1 cellular context compared by ENCODE assay signal in the genomic region with DNA sequence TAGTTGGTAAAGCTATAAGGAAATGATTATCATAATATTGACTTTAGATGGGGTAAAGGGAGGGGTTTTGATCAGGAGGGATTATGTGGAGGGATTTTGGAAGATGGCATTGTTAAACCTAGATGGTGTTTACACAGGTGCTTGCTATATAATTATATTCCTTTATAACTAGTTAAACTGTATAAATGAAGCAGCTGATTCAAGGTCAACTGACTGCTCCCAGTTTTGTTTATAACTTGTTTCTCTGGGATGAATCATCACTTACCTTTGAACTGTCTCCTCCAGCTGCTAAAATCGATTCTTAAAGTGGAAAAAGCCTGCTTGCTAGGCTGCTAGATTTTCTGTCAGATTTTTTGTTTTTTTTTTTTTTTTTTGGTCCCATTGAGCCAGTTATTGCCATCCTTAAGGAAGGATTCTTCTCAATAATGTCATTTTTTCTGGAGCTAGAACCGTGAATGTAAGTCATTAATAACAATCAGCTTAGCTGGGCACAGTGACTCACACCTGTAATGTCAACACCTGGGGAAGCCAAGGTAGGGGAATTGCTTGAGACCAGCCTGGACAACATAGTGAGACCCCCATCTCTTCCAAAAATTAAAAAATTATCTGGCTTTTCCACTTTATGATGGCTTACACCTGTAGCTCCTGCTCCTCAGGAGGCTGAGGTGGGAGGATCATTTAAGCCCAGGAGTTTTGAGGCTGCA.
TF ChIP-seq lines count a peak whose summit lies in the region.

No MANE protein-coding gene starts in this region.

TF ChIP-seq in HepG2, 621 proteins besides CTCF, POLR2A, EP300 and RAD21 (continued from another document and continues in another):
- TF ChIP-seq PRDM4 (CRISPR knock-in tag; IDR thresholded peaks at IDR 0.05; ENCODE audit: borderline replicate concordance) (no peak), PPARG (CRISPR knock-in tag; conservative IDR thresholded peaks at IDR 0.05) (peak; percentile 55; the same call in 1 of the 2 replicates), ZNF724P (CRISPR knock-in tag; IDR thresholded peaks at IDR 0.05; ENCODE audit: borderline replicate concordance) (no peak), AGO2 (optimal IDR thresholded peaks at IDR 0.05; ENCODE audit: low read depth, low read length) (no peak), SSRP1 (CRISPR knock-in tag; IDR thresholded peaks at IDR 0.05) (no peak), ZFP62 (CRISPR knock-in tag; IDR thresholded peaks at IDR 0.05) (no peak), MED8 (CRISPR knock-in tag; IDR thresholded peaks at IDR 0.05; ENCODE audit: insufficient replicate concordance) (no peak), FOXP4 (CRISPR knock-in tag; IDR thresholded peaks at IDR 0.05) (peak; percentile 84), SKI (IDR thresholded peaks at IDR 0.05; ENCODE audit: partially characterized antibody) (no peak), ZBTB14 (CRISPR knock-in tag; IDR thresholded peaks at IDR 0.05) (no peak), ZNF331 (CRISPR knock-in tag; IDR thresholded peaks at IDR 0.05) (peak; percentile 31; the same call in 1 of the 2 replicates), ZNF792 (CRISPR knock-in tag; IDR thresholded peaks at IDR 0.05) (no peak), ATF7 (IDR thresholded peaks at IDR 0.05) (no peak), ATF7 (CRISPR knock-in tag; IDR thresholded peaks at IDR 0.05) (no peak), TCF7L2 (IDR thresholded peaks at IDR 0.05; ENCODE audit: low read depth, low read length) (no peak), CREB1 (IDR thresholded peaks at IDR 0.05) (no peak), CREB1 (CRISPR knock-in tag; IDR thresholded peaks at IDR 0.05) (peak; percentile 74; the same call in 1 of the 2 replicates), ZNF501 (CRISPR knock-in tag; IDR thresholded peaks at IDR 0.05) (no peak), ZNF740 (CRISPR knock-in tag; IDR thresholded peaks at IDR 0.05) (no peak), ZBTB38 (CRISPR knock-in tag; IDR thresholded peaks at IDR 0.05) (no peak), ZNF362 (CRISPR knock-in tag; IDR thresholded peaks at IDR 0.05; ENCODE audit: borderline replicate concordance) (peak; percentile 81; the same call in 1 of the 2 replicates), PBX3 (CRISPR knock-in tag; IDR thresholded peaks at IDR 0.05; ENCODE audit: borderline replicate concordance) (no peak), SMAD1 (CRISPR knock-in tag; IDR thresholded peaks at IDR 0.05; ENCODE audit: borderline replicate concordance, low read depth) (no peak), PAX8 (CRISPR knock-in tag; IDR thresholded peaks at IDR 0.05; ENCODE audit: borderline replicate concordance) (no peak), ZNF296 (CRISPR knock-in tag; conservative IDR thresholded peaks at IDR 0.05) (no peak), ADNP (CRISPR knock-in tag; IDR thresholded peaks at IDR 0.05) (no peak), HNF4A (CRISPR knock-in tag; IDR thresholded peaks at IDR 0.05) (peak; percentile 82), FOSL2 (CRISPR knock-in tag; IDR thresholded peaks at IDR 0.05) (peak; percentile 96), ZBTB1 (CRISPR knock-in tag; IDR thresholded peaks at IDR 0.05; ENCODE audit: borderline replicate concordance) (no peak), ZNF784 (CRISPR knock-in tag; IDR thresholded peaks at IDR 0.05; ENCODE audit: borderline replicate concordance) (no peak), ZBTB3 (CRISPR knock-in tag; IDR thresholded peaks at IDR 0.05; ENCODE audit: borderline replicate concordance, low read depth) (no peak), TGIF2 (CRISPR knock-in tag; IDR thresholded peaks at IDR 0.05) (no peak), SOX6 (IDR thresholded peaks at IDR 0.05) (no peak), SOX6 (CRISPR knock-in tag; IDR thresholded peaks at IDR 0.05) (peak; percentile 65; the same call in 1 of the 2 replicates), ZNF260 (CRISPR knock-in tag; IDR thresholded peaks at IDR 0.05; ENCODE audit: borderline replicate concordance, low read depth) (no peak), GTF2F1 (IDR thresholded peaks at IDR 0.05; ENCODE audit: low read length) (no peak), ZNF12 (CRISPR knock-in tag; IDR thresholded peaks at IDR 0.05) (no peak), HNF4G (IDR thresholded peaks at IDR 0.05; ENCODE audit: borderline replicate concordance, low read depth, low read length) (peak; percentile 87), HNF4G (CRISPR knock-in tag; IDR thresholded peaks at IDR 0.05; ENCODE audit: borderline replicate concordance, low read depth) (0 out of 2 replicates have a peak, but pooled peaks have one; percentile 21), ZNF224 (CRISPR knock-in tag; IDR thresholded peaks at IDR 0.05) (no peak), MXD1 (CRISPR knock-in tag; IDR thresholded peaks at IDR 0.05) (no peak), MZF1 (CRISPR knock-in tag; IDR thresholded peaks at IDR 0.05; ENCODE audit: borderline replicate concordance) (no peak), HDAC6 (IDR thresholded peaks at IDR 0.05; ENCODE audit: low read depth, low read length) (no peak), ZNF788 (CRISPR knock-in tag; IDR thresholded peaks at IDR 0.05; ENCODE audit: borderline replicate concordance) (no peak), ERF (CRISPR knock-in tag; IDR thresholded peaks at IDR 0.05) (peak; percentile 46; the same call in 1 of the 2 replicates), HMG20A (CRISPR knock-in tag; IDR thresholded peaks at IDR 0.05; ENCODE audit: borderline replicate concordance) (peak; percentile 59; the same call in 1 of the 2 replicates), ZNF563 (CRISPR knock-in tag; IDR thresholded peaks at IDR 0.05) (no peak), ZNF460 (CRISPR knock-in tag; IDR thresholded peaks at IDR 0.05; ENCODE audit: borderline replicate concordance) (no peak), PITX1 (CRISPR knock-in tag; IDR thresholded peaks at IDR 0.05) (0 out of 2 replicates have a peak, but pooled peaks have one; percentile 51), HES4 (CRISPR knock-in tag; IDR thresholded peaks at IDR 0.05; ENCODE audit: borderline replicate concordance) (no peak), SMARCE1 (IDR thresholded peaks at IDR 0.05; ENCODE audit: borderline replicate concordance) (no peak), THAP11 (CRISPR knock-in tag; IDR thresholded peaks at IDR 0.05) (peak; percentile 51; the same call in 1 of the 2 replicates)
- TF ChIP-seq, protein P1, sequence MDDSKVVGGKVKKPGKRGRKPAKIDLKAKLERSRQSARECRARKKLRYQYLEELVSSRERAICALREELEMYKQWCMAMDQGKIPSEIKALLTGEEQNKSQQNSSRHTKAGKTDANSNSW (CRISPR knock-in tag; IDR thresholded peaks at IDR 0.05; ENCODE audit: borderline replicate concordance), result no peak
- TF ChIP-seq, protein P2, sequence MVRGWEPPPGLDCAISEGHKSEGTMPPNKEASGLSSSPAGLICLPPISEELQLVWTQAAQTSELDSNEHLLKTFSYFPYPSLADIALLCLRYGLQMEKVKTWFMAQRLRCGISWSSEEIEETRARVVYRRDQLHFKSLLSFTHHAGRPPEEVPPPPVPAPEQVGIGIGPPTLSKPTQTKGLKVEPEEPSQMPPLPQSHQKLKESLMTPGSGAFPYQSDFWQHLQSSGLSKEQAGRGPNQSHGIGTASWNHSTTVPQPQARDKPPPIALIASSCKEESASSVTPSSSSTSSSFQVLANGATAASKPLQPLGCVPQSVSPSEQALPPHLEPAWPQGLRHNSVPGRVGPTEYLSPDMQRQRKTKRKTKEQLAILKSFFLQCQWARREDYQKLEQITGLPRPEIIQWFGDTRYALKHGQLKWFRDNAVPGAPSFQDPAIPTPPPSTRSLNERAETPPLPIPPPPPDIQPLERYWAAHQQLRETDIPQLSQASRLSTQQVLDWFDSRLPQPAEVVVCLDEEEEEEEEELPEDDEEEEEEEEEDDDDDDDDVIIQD (CRISPR knock-in tag; IDR thresholded peaks at IDR 0.05; ENCODE audit: low read depth), result peak; percentile 58; the same call in 1 of the 2 replicates
- TF ChIP-seq, protein P3, sequence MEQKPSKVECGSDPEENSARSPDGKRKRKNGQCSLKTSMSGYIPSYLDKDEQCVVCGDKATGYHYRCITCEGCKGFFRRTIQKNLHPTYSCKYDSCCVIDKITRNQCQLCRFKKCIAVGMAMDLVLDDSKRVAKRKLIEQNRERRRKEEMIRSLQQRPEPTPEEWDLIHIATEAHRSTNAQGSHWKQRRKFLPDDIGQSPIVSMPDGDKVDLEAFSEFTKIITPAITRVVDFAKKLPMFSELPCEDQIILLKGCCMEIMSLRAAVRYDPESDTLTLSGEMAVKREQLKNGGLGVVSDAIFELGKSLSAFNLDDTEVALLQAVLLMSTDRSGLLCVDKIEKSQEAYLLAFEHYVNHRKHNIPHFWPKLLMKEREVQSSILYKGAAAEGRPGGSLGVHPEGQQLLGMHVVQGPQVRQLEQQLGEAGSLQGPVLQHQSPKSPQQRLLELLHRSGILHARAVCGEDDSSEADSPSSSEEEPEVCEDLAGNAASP (CRISPR knock-in tag; IDR thresholded peaks at IDR 0.05; ENCODE audit: borderline replicate concordance), result no peak
